Comparison of ENCODE assay signal across 32 cellular contexts in the genomic region with DNA sequence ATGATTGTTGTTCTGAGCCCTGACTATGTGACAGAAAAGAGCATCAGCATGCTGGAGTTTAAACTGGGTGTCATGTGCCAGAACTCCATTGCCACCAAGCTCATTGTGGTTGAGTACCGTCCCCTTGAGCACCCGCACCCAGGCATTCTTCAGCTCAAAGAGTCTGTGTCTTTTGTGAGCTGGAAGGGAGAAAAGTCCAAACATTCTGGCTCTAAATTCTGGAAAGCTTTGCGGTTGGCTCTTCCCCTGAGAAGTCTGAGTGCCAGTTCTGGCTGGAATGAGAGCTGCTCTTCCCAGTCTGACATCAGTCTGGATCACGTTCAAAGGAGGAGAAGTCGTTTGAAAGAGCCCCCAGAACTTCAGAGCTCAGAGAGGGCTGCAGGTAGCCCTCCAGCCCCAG.
"Had no signal": no experiment of that assay in that cellular context is flagged by ENCODE, and none has a peak within 500 bp of the region (broad histone marks: within the 10 kb centered on the region; RNA-seq: fewer than 3 reads in every experiment).

No MANE protein-coding gene starts in this region.

- DNase-seq: activated B cell treated with CpG ODN at 0.5 μM for 24 hours; activated CD4-positive, alpha-beta memory T cell treated with anti-CD3 and anti-CD28 coated beads for 36 hours; activated CD4-positive, alpha-beta T cell treated with anti-CD3 and anti-CD28 coated beads for 4 hours; activated CD4-positive, alpha-beta T cell treated with anti-CD3 and anti-CD28 coated beads, Interleukin-2, amount 10 ng/mL, durations not matched to agents 24 days and 14 days; activated CD4-positive, alpha-beta T cell treated with anti-CD3 and anti-CD28 coated beads, Interleukin-2, amount 50 U/mL, for 1 hour; activated CD4-positive, alpha-beta T cell treated with anti-CD3 and anti-CD28 coated beads, Interleukin-2, amount 50 U/mL, for 4 hours; activated CD4-positive, CD25-positive, alpha-beta regulatory T cell treated with anti-CD3 and anti-CD28 coated beads, Interleukin-2, amount 50 U/mL, for 72 hours; activated CD8-positive, alpha-beta memory T cell treated with anti-CD3 and anti-CD28 coated beads, Interleukin-2, amount 50 U/mL, for 4 hours; activated CD8-positive, alpha-beta T cell treated with anti-CD3 and anti-CD28 coated beads for 36 hours; activated effector memory CD4-positive, alpha-beta T cell treated with anti-CD3 and anti-CD28 coated beads, Interleukin-2, amount 50 U/mL, for 16 hours; activated gamma-delta T cell treated with Interleukin-2 at 50 U/mL for 16 hours; activated naive CD4-positive, alpha-beta T cell; activated naive CD4-positive, alpha-beta T cell treated with anti-CD3 and anti-CD28 coated beads for 36 hours; activated naive CD4-positive, alpha-beta T cell treated with anti-CD3 and anti-CD28 coated beads, Interleukin-2, amount 50 U/mL, for 16 hours; activated naive CD8-positive, alpha-beta T cell treated with anti-CD3 and anti-CD28 coated beads for 36 hours; activated T-cell treated with anti-CD3 and anti-CD28 coated beads for 4 hours; activated T-cell treated with anti-CD3 and anti-CD28 coated beads, Interleukin-2, amount 50 U/mL, for 1 hour; activated T-cell treated with anti-CD3 and anti-CD28 coated beads, Interleukin-2, amount 50 U/mL, for 4 hours; activated T-cell treated with anti-CD3 and anti-CD28 coated beads, Interleukin-2, amount 50 U/mL, for 72 hours; adrenal gland; amniotic stem cell; aorta; body of pancreas; brain microvascular endothelial cell; central memory CD4-positive, alpha-beta T cell; T-cell; T-helper 2 cell; T-helper 9 cell had no signal

- FAIRE-seq: astrocyte, TTC549 had no signal

- ATAC-seq: activated CD8-positive, alpha-beta T cell treated with anti-CD3 and anti-CD28 coated beads for 36 hours; activated naive CD4-positive, alpha-beta T cell treated with anti-CD3 and anti-CD28 coated beads, Interleukin-2, amount 50 U/mL, for 72 hours; activated T-cell treated with anti-CD3 and anti-CD28 coated beads, Interleukin-2, amount 50 U/mL, for 4 hours; activated T-cell treated with anti-CD3 and anti-CD28 coated beads, Interleukin-2, amount 50 U/mL, for 72 hours; activated T-helper 17 cell treated with anti-CD3 and anti-CD28 coated beads, Interleukin-2, amount 50 U/mL, for 72 hours; body of pancreas; T-cell had no signal
